Comparison of ENCODE assay signal across 1 cellular context in the genomic region with DNA sequence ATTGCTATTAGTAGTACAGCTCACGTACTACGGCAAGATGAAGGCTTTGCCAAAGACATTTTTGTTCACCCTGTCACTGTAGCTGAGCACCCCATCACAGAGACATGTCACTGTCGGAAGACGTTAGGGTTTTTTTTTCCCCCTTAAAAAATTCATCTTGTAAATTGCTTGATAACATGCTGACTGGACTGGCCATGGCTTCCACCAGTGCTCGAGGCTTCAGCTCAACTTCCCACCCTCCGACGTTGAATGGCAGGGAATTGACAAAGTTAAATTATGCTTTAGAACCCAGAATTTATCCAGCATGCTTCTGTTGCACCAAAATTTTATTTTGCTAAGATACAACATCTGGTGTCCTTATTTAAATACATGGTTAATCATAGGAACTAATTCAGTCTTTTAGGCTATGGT.
A peak's percentile ranks its signal among the peaks of the same experiment; 100 is the strongest.
TF ChIP-seq lines count a peak whose summit lies in the region.

No MANE protein-coding gene starts in this region.

TF ChIP-seq in HEK293, 187 proteins besides CTCF, POLR2A, EP300 and RAD21 (continued from another document):
- TF ChIP-seq, protein P1, sequence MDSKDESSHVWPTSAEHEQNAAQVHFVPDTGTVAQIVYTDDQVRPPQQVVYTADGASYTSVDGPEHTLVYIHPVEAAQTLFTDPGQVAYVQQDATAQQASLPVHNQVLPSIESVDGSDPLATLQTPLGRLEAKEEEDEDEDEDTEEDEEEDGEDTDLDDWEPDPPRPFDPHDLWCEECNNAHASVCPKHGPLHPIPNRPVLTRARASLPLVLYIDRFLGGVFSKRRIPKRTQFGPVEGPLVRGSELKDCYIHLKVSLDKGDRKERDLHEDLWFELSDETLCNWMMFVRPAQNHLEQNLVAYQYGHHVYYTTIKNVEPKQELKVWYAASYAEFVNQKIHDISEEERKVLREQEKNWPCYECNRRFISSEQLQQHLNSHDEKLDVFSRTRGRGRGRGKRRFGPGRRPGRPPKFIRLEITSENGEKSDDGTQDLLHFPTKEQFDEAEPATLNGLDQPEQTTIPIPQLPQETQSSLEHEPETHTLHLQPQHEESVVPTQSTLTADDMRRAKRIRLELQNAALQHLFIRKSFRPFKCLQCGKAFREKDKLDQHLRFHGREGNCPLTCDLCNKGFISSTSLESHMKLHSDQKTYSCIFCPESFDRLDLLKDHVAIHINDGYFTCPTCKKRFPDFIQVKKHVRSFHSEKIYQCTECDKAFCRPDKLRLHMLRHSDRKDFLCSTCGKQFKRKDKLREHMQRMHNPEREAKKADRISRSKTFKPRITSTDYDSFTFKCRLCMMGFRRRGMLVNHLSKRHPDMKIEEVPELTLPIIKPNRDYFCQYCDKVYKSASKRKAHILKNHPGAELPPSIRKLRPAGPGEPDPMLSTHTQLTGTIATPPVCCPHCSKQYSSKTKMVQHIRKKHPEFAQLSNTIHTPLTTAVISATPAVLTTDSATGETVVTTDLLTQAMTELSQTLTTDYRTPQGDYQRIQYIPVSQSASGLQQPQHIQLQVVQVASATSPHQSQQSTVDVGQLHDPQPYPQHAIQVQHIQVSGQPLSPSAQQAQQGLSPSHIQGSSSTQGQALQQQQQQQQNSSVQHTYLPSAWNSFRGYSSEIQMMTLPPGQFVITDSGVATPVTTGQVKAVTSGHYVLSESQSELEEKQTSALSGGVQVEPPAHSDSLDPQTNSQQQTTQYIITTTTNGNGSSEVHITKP (tag by site-specific recombination; IDR thresholded peaks at IDR 0.05), result peak; percentile 47; the same call in 1 of the 2 replicates
- TF ChIP-seq, protein P2, sequence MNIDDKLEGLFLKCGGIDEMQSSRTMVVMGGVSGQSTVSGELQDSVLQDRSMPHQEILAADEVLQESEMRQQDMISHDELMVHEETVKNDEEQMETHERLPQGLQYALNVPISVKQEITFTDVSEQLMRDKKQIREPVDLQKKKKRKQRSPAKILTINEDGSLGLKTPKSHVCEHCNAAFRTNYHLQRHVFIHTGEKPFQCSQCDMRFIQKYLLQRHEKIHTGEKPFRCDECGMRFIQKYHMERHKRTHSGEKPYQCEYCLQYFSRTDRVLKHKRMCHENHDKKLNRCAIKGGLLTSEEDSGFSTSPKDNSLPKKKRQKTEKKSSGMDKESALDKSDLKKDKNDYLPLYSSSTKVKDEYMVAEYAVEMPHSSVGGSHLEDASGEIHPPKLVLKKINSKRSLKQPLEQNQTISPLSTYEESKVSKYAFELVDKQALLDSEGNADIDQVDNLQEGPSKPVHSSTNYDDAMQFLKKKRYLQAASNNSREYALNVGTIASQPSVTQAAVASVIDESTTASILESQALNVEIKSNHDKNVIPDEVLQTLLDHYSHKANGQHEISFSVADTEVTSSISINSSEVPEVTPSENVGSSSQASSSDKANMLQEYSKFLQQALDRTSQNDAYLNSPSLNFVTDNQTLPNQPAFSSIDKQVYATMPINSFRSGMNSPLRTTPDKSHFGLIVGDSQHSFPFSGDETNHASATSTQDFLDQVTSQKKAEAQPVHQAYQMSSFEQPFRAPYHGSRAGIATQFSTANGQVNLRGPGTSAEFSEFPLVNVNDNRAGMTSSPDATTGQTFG (tag by site-specific recombination; IDR thresholded peaks at IDR 0.05; ENCODE audit: borderline replicate concordance), result no peak
- TF ChIP-seq GLI4 (tag by site-specific recombination; IDR thresholded peaks at IDR 0.05) (no peak), ZNF521 (tag by site-specific recombination; IDR thresholded peaks at IDR 0.05) (no peak), SP2 (tag by site-specific recombination; IDR thresholded peaks at IDR 0.05) (no peak), ZNF391 (tag by site-specific recombination; IDR thresholded peaks at IDR 0.05; ENCODE audit: borderline replicate concordance, low read depth) (no peak), IKZF3 (tag by site-specific recombination; IDR thresholded peaks at IDR 0.05) (no peak), ZNF837 (tag by site-specific recombination; IDR thresholded peaks at IDR 0.05) (no peak), SETDB1 (IDR thresholded peaks at IDR 0.05; ENCODE audit: insufficient read length, low read length) (no peak), ZNF133 (tag by site-specific recombination; IDR thresholded peaks at IDR 0.05) (peak; percentile 34; the same call in 1 of the 2 replicates), HOXD13 (CRISPR knock-in tag; IDR thresholded peaks at IDR 0.05; ENCODE audit: borderline replicate concordance) (no peak), KLF16 (tag by site-specific recombination; IDR thresholded peaks at IDR 0.05) (0 out of 2 replicates have a peak, but pooled peaks have one; percentile 5), ZNF37A (tag by site-specific recombination; IDR thresholded peaks at IDR 0.05) (no peak), ZNF768 (tag by site-specific recombination; IDR thresholded peaks at IDR 0.05) (no peak), ZNF555 (tag by site-specific recombination; conservative IDR thresholded peaks at IDR 0.05) (no peak), ZNF335 (tag by site-specific recombination; conservative IDR thresholded peaks at IDR 0.05) (peak; percentile 41)
- TF ChIP-seq, protein P3, sequence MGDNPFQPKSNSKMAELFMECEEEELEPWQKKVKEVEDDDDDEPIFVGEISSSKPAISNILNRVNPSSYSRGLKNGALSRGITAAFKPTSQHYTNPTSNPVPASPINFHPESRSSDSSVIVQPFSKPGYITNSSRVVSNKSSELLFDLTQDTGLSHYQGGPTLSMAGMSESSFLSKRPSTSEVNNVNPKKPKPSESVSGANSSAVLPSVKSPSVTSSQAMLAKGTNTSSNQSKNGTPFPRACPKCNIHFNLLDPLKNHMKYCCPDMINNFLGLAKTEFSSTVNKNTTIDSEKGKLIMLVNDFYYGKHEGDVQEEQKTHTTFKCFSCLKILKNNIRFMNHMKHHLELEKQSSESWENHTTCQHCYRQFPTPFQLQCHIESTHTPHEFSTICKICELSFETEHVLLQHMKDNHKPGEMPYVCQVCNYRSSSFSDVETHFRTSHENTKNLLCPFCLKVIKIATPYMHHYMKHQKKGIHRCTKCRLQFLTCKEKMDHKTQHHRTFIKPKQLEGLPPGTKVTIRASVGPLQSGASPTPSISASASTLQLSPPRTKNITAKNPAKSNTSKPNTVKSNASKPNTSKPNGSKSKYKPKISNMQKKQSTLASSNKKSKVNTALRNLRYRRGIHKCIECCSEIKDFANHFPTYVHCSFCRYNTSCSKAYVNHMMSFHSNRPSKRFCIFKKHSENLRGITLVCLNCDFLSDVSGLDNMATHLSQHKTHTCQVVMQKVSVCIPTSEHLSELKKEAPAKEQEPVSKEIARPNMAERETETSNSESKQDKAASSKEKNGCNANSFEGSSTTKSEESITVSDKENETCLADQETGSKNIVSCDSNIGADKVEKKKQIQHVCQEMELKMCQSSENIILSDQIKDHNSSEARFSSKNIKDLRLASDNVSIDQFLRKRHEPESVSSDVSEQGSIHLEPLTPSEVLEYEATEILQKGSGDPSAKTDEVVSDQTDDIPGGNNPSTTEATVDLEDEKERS (tag by site-specific recombination; IDR thresholded peaks at IDR 0.05), result no peak
- TF ChIP-seq, protein P4, sequence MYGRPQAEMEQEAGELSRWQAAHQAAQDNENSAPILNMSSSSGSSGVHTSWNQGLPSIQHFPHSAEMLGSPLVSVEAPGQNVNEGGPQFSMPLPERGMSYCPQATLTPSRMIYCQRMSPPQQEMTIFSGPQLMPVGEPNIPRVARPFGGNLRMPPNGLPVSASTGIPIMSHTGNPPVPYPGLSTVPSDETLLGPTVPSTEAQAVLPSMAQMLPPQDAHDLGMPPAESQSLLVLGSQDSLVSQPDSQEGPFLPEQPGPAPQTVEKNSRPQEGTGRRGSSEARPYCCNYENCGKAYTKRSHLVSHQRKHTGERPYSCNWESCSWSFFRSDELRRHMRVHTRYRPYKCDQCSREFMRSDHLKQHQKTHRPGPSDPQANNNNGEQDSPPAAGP (tag by site-specific recombination; IDR thresholded peaks at IDR 0.05), result no peak
